11 cellular contexts compared by ENCODE assay signal in the genomic region with DNA sequence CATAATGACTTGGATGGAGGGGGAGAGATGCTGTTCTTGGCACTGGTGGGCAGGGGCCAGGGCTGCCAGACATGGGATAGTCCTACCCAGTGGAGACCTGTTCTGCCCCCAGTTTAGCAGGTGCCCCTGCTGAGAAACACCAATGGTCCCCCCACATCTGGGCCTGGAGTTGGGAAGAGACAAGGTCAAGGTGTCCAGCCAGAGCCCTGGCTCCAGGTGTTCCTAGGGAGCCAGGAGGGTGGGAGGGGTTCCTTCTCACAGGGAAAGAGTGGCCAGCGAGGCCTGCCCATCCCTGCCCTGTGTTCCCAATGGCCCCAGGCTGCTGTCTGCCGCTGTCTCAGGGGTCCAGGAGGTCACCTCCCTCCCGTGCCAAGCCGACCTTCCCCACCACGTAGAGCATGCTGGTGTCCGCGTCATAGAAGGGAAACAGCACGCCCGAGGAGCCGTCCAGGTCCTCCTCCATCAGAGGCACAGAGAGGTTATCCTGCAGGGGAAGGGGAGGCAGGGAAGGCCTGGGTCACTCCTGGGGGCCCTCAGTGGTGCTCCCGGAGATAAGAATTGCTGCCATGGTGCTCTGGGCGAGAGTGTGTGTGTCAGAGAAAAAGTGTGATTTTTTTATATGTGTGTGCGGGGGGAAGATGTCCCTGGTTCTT.
"Had no signal": no experiment of that assay in that cellular context is flagged by ENCODE, and none has a peak within 500 bp of the region (broad histone marks: within the 10 kb centered on the region; RNA-seq: fewer than 3 reads in every experiment).

No MANE protein-coding gene starts in this region.

- DNase-seq: activated CD4-positive, alpha-beta memory T cell treated with anti-CD3 and anti-CD28 coated beads for 36 hours; activated naive CD4-positive, alpha-beta T cell treated with Interleukin-2 at 50 U/mL for 16 hours; activated T-cell treated with anti-CD3 and anti-CD28 coated beads, Interleukin-2, amount 50 U/mL, for 72 hours; caudate nucleus; cortex of kidney; immature natural killer cell; SK-N-SH; stimulated activated CD4-positive, alpha-beta T cell treated with anti-CD3 and anti-CD28 coated beads, Interleukin-2, amount 100 ng/mL, for 48 hours; stomach had no signal

- H3K9me3 ChIP-seq: SK-N-SH, stomach, thoracic aorta had no signal

- H3K36me3 ChIP-seq: thoracic aorta had no signal

- H3K27me3 ChIP-seq: stomach had no signal

- H3K4me2 ChIP-seq: SK-N-SH had no signal

- H3K4me3 ChIP-seq: stomach, thoracic aorta had no signal

- H3K9ac ChIP-seq: SK-N-SH had no signal

- FAIRE-seq: TTC549 had no signal

- ATAC-seq: activated T-cell treated with anti-CD3 and anti-CD28 coated beads, Interleukin-2, amount 50 U/mL, for 72 hours had no signal

- H3K27ac ChIP-seq: stomach, thoracic aorta had no signal
